In genomic region chr10:132750936-132751335, GRCh38 we compare ENCODE assay signal across 10 cellular contexts. TPM values are rescaled to one million over a fixed set of nuclear protein-coding genes. Genes with fewer than 3 reads are reported as not detected.
"Had no signal": no experiment of that assay in that cellular context is flagged by ENCODE, and none has a peak within 500 bp of the region (broad histone marks: within the 10 kb centered on the region; RNA-seq: fewer than 3 reads in every experiment).

No MANE protein-coding gene starts in this region.

- FAIRE-seq: HepG2, HTR-8/SVneo, K562 had no signal

- DNase-seq: IMR-90, KBM-7, KG1 had no signal

- H3K27ac ChIP-seq: HL-60 had no signal

- H3K4me3 ChIP-seq: K562 had no signal

RNA-seq across cellular contexts. Expression of gene NKX6-2, which starts 35.0 kb away (rescaled TPM):
- total RNA-seq: HepG2, HT-29, HT1080, IMR-90, K562 had no signal
- polyA plus RNA-seq: HepG2, IgD-negative memory B cell, IMR-90 had no signal
